In the genomic region with DNA sequence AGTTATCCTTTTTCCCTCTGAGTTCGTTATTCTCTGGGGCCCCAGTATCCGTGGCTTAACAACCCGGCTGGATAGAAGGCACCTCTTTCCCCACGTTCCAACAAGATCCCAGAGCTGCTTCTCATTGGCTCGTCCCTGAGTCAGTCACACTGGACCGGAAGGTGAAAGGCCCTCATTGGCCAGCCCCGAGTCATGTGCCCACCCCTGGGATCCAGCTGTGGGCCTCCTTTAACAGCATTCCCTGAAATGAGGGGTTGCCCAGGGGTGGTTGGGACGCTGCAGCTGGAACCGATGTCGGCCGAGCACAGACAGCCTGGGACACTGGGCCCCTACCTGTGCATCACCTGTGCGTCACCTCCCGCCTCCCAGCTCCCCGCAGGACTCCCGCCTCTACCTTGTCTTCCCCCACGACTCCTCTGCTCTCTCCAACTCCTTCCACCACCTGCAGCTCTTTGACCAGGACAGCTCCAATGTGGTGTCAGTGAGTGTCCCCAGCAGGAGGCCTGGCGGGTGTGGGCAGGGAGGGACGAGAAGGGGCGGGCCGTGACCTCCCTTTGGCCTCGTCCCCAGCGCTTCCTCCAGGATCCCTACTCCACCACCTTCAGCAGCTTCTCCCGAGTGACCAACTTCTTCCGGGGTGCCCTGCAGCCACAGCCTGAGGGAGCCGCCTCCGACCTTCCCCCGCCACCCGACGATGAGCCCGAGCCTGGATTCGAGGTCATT, we compare ENCODE assay signal across 15 cellular contexts. TPM values are rescaled to one million over a fixed set of nuclear protein-coding genes. Genes with fewer than 3 reads are reported as not detected.
DNase-seq lines count a peak whose midpoint lies in the region; ATAC-seq and TF ChIP-seq lines count a peak whose summit lies in the region.
"Had no signal": no experiment of that assay in that cellular context is flagged by ENCODE, and none has a peak within 500 bp of the region (broad histone marks: within the 10 kb centered on the region; RNA-seq: fewer than 3 reads in every experiment).

No MANE protein-coding gene starts in this region.

- no peak overlapping the region for H3K9ac ChIP-seq in mesendoderm (ENCODE audit: low read length)

- no peak overlapping the region for H3K18ac ChIP-seq in mesendoderm (ENCODE audit: low read length)

- CTCF ChIA-PET in WTC11 (lab: Charles Lee), result interaction anchor here (0.7 to 2.8 kb wide), 3 partner anchors 8 to 17 kb away, joined by 3 to 11 read pairs (median 4); no protein-coding TSS in a partner anchor

- H3K27me3 ChIP-seq in mesendoderm (ENCODE audit: insufficient read depth, low read length, poor library complexity), result no peaks in the 10 kb centered on the region
- H3K27me3 ChIP-seq: gastrocnemius medialis had no signal

- no peak overlapping the region for H4K8ac ChIP-seq in mesendoderm (ENCODE audit: low read depth, low read length)

- H3K79me1 ChIP-seq in mesendoderm (ENCODE audit: low read length), result peaks cover 10% of the 10 kb centered on the region

- no peak overlapping the region for H3K27ac Mint-ChIP-seq in WTC11
- H3K27ac Mint-ChIP-seq: activated naive CD8-positive, alpha-beta T cell treated with anti-CD3 and anti-CD28 coated beads, Interleukin-2, amount 50 U/mL, for 24 hours; natural killer cell had no signal

- no peak overlapping the region for H3K23ac ChIP-seq in mesendoderm (ENCODE audit: low read length)

- H3K56ac ChIP-seq in mesendoderm (ENCODE audit: low read length), result no peak overlapping the region

- no peak for TF ChIP-seq CTCF in WTC11 (IDR thresholded peaks at IDR 0.05)

- H3K4ac ChIP-seq in mesendoderm (ENCODE audit: low read depth, low read length), result no peak overlapping the region

- no peak overlapping the region for H3K4me3 ChIP-seq in mesendoderm (ENCODE audit: low read length)
- H3K4me3 ChIP-seq: gastrocnemius medialis had no signal

- H3K36me3 ChIP-seq in mesendoderm (ENCODE audit: control insufficient read depth, insufficient read depth, low read length), result peaks cover 4% of the 10 kb centered on the region

- H3K4me1 Mint-ChIP-seq in WTC11, result peaks cover 14% of the 10 kb centered on the region

- H3K4me1 ChIP-seq in mesendoderm (ENCODE audit: control insufficient read depth, low read depth, low read length), result peaks cover 4% of the 10 kb centered on the region

- no peaks in the 10 kb centered on the region for H3K27me3 Mint-ChIP-seq in WTC11 (ENCODE audit: low read depth)
- H3K27me3 Mint-ChIP-seq: activated naive CD8-positive, alpha-beta T cell treated with anti-CD3 and anti-CD28 coated beads, Interleukin-2, amount 50 U/mL, for 24 hours had no signal

- no peak overlapping the region for H3K27ac ChIP-seq in mesendoderm (ENCODE audit: low read depth, low read length)
- H3K27ac ChIP-seq: gastrocnemius medialis had no signal

- H4K5ac ChIP-seq in mesendoderm (ENCODE audit: low read length), result no peak overlapping the region

- no peaks in the 10 kb centered on the region for H3K9me3 Mint-ChIP-seq in WTC11
- H3K9me3 Mint-ChIP-seq: activated naive CD8-positive, alpha-beta T cell treated with anti-CD3 and anti-CD28 coated beads, Interleukin-2, amount 50 U/mL, for 24 hours; natural killer cell had no signal

- H2AK5ac ChIP-seq in mesendoderm (ENCODE audit: low read length), result no peak overlapping the region

- H3K4me2 ChIP-seq in mesendoderm (ENCODE audit: low read length), result no peak overlapping the region

- peak; percentile 27 for TF ChIP-seq POLR2A in GM19193 (IDR thresholded peaks at IDR 0.05; ENCODE audit: extremely low read depth, insufficient read depth, insufficient read length)

- no peak overlapping the region for H3K4me3 Mint-ChIP-seq in WTC11
- H3K4me3 Mint-ChIP-seq: activated naive CD8-positive, alpha-beta T cell treated with anti-CD3 and anti-CD28 coated beads, Interleukin-2, amount 50 U/mL, for 24 hours; natural killer cell had no signal

- no peak overlapping the region for H2BK15ac ChIP-seq in mesendoderm (replicated peaks; ENCODE audit: low read depth)

- H2BK120ac ChIP-seq in mesendoderm (ENCODE audit: low read depth, low read length), result no peak overlapping the region

- POLR2A ChIA-PET in WTC11 (lab: Charles Lee), result no interaction called here

- ATAC-seq in WTC11 (no peak), GM19023 (IDR thresholded peaks at IDR 0.05; ENCODE audit: unreplicated experiment) (no peak)
- ATAC-seq: activated naive CD8-positive, alpha-beta T cell treated with anti-CD3 and anti-CD28 coated beads, Interleukin-2, amount 50 U/mL, for 24 hours; gastrocnemius medialis; natural killer cell had no signal

- H3K79me2 ChIP-seq in mesendoderm (ENCODE audit: control insufficient read depth, insufficient read depth, low read length), result peaks cover 2% of the 10 kb centered on the region

- peaks cover 61% of the 10 kb centered on the region for H3K36me3 Mint-ChIP-seq in WTC11
- H3K36me3 Mint-ChIP-seq: natural killer cell had no signal

- no peak overlapping the region for H2BK5ac ChIP-seq in mesendoderm (ENCODE audit: low read length)

- no CpG with 5 or more reads among the region's 31 CpGs for WGBS in mesendoderm (ENCODE audit: extremely low coverage, insufficient coverage, low lambda C conversion rate)

- DNase-seq in WTC11 (ENCODE audit: low spot score), result peak; percentile 63
- peak; percentile 66 for DNase-seq in mesendoderm
- DNase-seq in NCI-H526 treated with DMSO at 0.1 percent for 48 hours (lab: John Stamatoyannopoulos, UW), result no peak
- DNase-seq in CD1c-positive myeloid dendritic cell (ENCODE audit: extremely low spot score), result no peak
- DNase-seq: activated naive CD8-positive, alpha-beta T cell treated with anti-CD3 and anti-CD28 coated beads, Interleukin-2, amount 50 U/mL, for 24 hours; activated T-cell treated with anti-CD3 and anti-CD28 coated beads, Interleukin-2, amount 50 U/mL, for 48 hours; DND-41; gastrocnemius medialis; KG1; natural killer cell; NCI-H1105 treated with DMSO at 0.1 percent for 48 hours; NK-92 treated with Interleukin-12 subunit alpha and Interleukin-12 subunit beta, amount 100 ng/mL, for 24 hours; stimulated activated CD4-positive, alpha-beta T cell treated with anti-CD3 and anti-CD28 coated beads, Interleukin-15, amount 100 ng/mL, for 24 hours had no signal

TF ChIP-seq in WTC11, 78 proteins besides CTCF, POLR2A, EP300 and RAD21:
- TF ChIP-seq TEAD4 (CRISPR knock-in tag; IDR thresholded peaks at IDR 0.05) (no peak), NFYB (CRISPR knock-in tag; conservative IDR thresholded peaks at IDR 0.05; ENCODE audit: low read depth) (peak; percentile 68)
- TF ChIP-seq, protein P1, sequence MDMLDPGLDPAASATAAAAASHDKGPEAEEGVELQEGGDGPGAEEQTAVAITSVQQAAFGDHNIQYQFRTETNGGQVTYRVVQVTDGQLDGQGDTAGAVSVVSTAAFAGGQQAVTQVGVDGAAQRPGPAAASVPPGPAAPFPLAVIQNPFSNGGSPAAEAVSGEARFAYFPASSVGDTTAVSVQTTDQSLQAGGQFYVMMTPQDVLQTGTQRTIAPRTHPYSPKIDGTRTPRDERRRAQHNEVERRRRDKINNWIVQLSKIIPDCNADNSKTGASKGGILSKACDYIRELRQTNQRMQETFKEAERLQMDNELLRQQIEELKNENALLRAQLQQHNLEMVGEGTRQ (CRISPR knock-in tag; IDR thresholded peaks at IDR 0.05), result peak; percentile 85
- TF ChIP-seq, protein P2, sequence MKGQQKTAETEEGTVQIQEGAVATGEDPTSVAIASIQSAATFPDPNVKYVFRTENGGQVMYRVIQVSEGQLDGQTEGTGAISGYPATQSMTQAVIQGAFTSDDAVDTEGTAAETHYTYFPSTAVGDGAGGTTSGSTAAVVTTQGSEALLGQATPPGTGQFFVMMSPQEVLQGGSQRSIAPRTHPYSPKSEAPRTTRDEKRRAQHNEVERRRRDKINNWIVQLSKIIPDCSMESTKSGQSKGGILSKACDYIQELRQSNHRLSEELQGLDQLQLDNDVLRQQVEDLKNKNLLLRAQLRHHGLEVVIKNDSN (CRISPR knock-in tag; IDR thresholded peaks at IDR 0.05), result peak; percentile 57; the same call in 1 of the 2 replicates

RNA-seq across cellular contexts. Expression of a gene that starts 4.3 kb away (rescaled TPM):
- 44.4 to 52.8 TPM (median 46.7 TPM) in 3 replicates for total RNA-seq in WTC11 (2021)
- polyA plus RNA-seq in mesendoderm (2013, experiment 1 of 2), result 29.3 TPM
- polyA plus RNA-seq in mesendoderm (2013, experiment 2 of 2), result 28.2 TPM

RNA-seq across cellular contexts. Expression of a gene that starts 4.7 kb away (rescaled TPM):
- 41.9 to 47.8 TPM (median 46.5 TPM) in 3 replicates for total RNA-seq in WTC11 (2021)
- 74.2 TPM for polyA plus RNA-seq in mesendoderm (2013, experiment 1 of 2)
- polyA plus RNA-seq in mesendoderm (2013, experiment 2 of 2), result 73.3 TPM

RNA-seq across cellular contexts. Expression of a gene that starts 14.5 kb away (rescaled TPM):
- total RNA-seq in WTC11 (2021), result 133 to 146 TPM (median 142 TPM) in 3 replicates
- polyA plus RNA-seq in mesendoderm (2013, experiment 1 of 2), result 44.3 TPM
- polyA plus RNA-seq in mesendoderm (2013, experiment 2 of 2), result 43.9 TPM

RNA-seq across cellular contexts. Expression of a gene that starts 14.9 kb away (rescaled TPM):
- 0.83 to 1.4 TPM (median 0.99 TPM) in 3 replicates for total RNA-seq in WTC11 (2021)
- 0.24 TPM for polyA plus RNA-seq in mesendoderm (2013, experiment 1 of 2)
- 0.15 TPM for polyA plus RNA-seq in mesendoderm (2013, experiment 2 of 2)

RNA-seq across cellular contexts. Expression of a gene that starts 30.9 kb away (rescaled TPM):
- total RNA-seq in WTC11 (2021), result 296 to 316 TPM (median 306 TPM) in 3 replicates
- polyA plus RNA-seq in mesendoderm (2013, experiment 1 of 2), result 156 TPM
- polyA plus RNA-seq in mesendoderm (2013, experiment 2 of 2), result 150 TPM

Comparison
In these comparisons a context has a peak if more than half of its experiments do, and no peak if none do; other contexts are left out.
1. DNase-seq: peak in WTC11 (single experiment) and mesendoderm (single experiment); none in NCI-H526 treated with DMSO at 0.1 percent for 48 hours (single experiment) and CD1c-positive myeloid dendritic cell (single experiment).